13 cellular contexts compared by ENCODE assay signal in the genomic region with DNA sequence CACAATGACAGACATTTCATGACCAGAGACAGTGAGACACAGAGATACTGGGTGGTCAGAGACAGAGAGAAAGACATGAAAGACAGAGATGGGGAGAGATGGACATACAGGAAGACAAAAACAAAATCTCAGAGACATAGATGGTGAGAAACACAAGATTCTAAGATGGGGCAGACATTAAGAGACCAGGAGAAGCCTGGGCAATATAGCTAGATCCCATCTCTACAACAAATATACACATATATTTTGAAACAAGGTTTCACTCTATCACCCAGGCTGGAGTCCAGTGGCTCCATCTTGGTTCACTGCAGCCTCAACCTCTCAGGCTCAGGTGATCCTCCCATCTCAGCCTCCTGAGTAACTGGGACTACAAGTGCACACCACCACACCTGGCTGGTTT. TPM values are rescaled to one million over a fixed set of nuclear protein-coding genes. Genes with fewer than 3 reads are reported as not detected.
A peak's percentile ranks its signal among the peaks of the same experiment; 100 is the strongest.
DNase-seq lines count a peak whose midpoint lies in the region; ATAC-seq and TF ChIP-seq lines count a peak whose summit lies in the region.
"Had no signal": no experiment of that assay in that cellular context is flagged by ENCODE, and none has a peak within 500 bp of the region (broad histone marks: within the 10 kb centered on the region; RNA-seq: fewer than 3 reads in every experiment).

No MANE protein-coding gene starts in this region.

- H3K4me1 Mint-ChIP-seq in T-helper 1 cell treated with Interleukin-12 subunit alpha and Interleukin-12 subunit beta and Interleukin-4 antibody, amounts not matched to agents 30 μg/mL and 1 μg/mL, for 36 hours (ENCODE audit: low read depth): peaks cover 37% of the 10 kb centered on the region
- peaks cover 23 to 33% (median 26%) of the 10 kb centered on the region in 3 donors for H3K4me1 Mint-ChIP-seq in IgD-negative memory B cell
- peaks cover 71% of the 10 kb centered on the region for H3K4me1 Mint-ChIP-seq in nephron progenitor cell

- no peak for TF ChIP-seq CTCF in nephron progenitor cell (IDR thresholded peaks at IDR 0.05)

- H3K27me3 Mint-ChIP-seq in T-helper 1 cell treated with Interleukin-12 subunit alpha and Interleukin-12 subunit beta and Interleukin-4 antibody, amounts not matched to agents 30 μg/mL and 1 μg/mL, for 36 hours (ENCODE audit: low read depth): no peaks in the 10 kb centered on the region
- H3K27me3 Mint-ChIP-seq in IgD-negative memory B cell (no peaks in the 10 kb centered on the region), nephron progenitor cell (ENCODE audit: low read depth, poor library complexity) (peaks cover 4% of the 10 kb centered on the region)

- H3K9me3 Mint-ChIP-seq in T-helper 1 cell treated with Interleukin-12 subunit alpha and Interleukin-12 subunit beta and Interleukin-4 antibody, amounts not matched to agents 30 μg/mL and 1 μg/mL, for 36 hours: no peaks in the 10 kb centered on the region
- H3K9me3 Mint-ChIP-seq in IgD-negative memory B cell (no peaks in the 10 kb centered on the region), nephron progenitor cell (no peaks in the 10 kb centered on the region)
- no peaks in the 10 kb centered on the region for H3K9me3 Mint-ChIP-seq in activated naive CD4-positive, alpha-beta T cell treated with anti-CD3 and anti-CD28 coated beads, Interleukin-2, amount 50 U/mL, for 72 hours

- peaks cover 30% of the 10 kb centered on the region for H3K36me3 Mint-ChIP-seq in T-helper 1 cell treated with Interleukin-12 subunit alpha and Interleukin-12 subunit beta and Interleukin-4 antibody, amounts not matched to agents 30 μg/mL and 1 μg/mL, for 36 hours (ENCODE audit: low read depth)
- peaks cover 3% of the 10 kb centered on the region for H3K36me3 Mint-ChIP-seq in IgD-negative memory B cell
- peaks cover 26 to 28% of the 10 kb centered on the region in 2 donors for H3K36me3 Mint-ChIP-seq in activated naive CD4-positive, alpha-beta T cell treated with anti-CD3 and anti-CD28 coated beads, Interleukin-2, amount 50 U/mL, for 72 hours
- H3K36me3 Mint-ChIP-seq in nephron progenitor cell (ENCODE audit: low read depth): peaks cover 5% of the 10 kb centered on the region

- H3K27ac Mint-ChIP-seq in T-helper 1 cell treated with Interleukin-12 subunit alpha and Interleukin-12 subunit beta and Interleukin-4 antibody, amounts not matched to agents 30 μg/mL and 1 μg/mL, for 36 hours: peak overlapping the region; percentile 99
- H3K27ac Mint-ChIP-seq in IgD-negative memory B cell (peak overlapping the region; percentile 74 to 100 (median 90)), nephron progenitor cell (peak overlapping the region; percentile 73)
- H3K27ac Mint-ChIP-seq in activated naive CD4-positive, alpha-beta T cell treated with anti-CD3 and anti-CD28 coated beads, Interleukin-2, amount 50 U/mL, for 72 hours: peak overlapping the region; percentile 98 to 99

- no peak for ATAC-seq in activated naive CD4-positive, alpha-beta T cell treated with anti-CD3 and anti-CD28 coated beads, Interleukin-2, amount 50 U/mL, for 72 hours
- ATAC-seq in left colon: no peak
- ATAC-seq: Right ventricle myocardium inferior had no signal

- H3K4me3 Mint-ChIP-seq in T-helper 1 cell treated with Interleukin-12 subunit alpha and Interleukin-12 subunit beta and Interleukin-4 antibody, amounts not matched to agents 30 μg/mL and 1 μg/mL, for 36 hours: peak overlapping the region; percentile 96
- H3K4me3 Mint-ChIP-seq in IgD-negative memory B cell (peak overlapping the region; percentile 48 to 99 (median 90)), nephron progenitor cell (peak overlapping the region; percentile 86)

- intact Hi-C loops in left colon (cut with DNase I, micrococcal nuclease): no loop called here

- no peak for DNase-seq in T-helper 1 cell
- no peak for DNase-seq in activated naive CD4-positive, alpha-beta T cell treated with anti-CD3 and anti-CD28 coated beads, Interleukin-2, amount 50 U/mL, for 72 hours (ENCODE audit: low spot score in 2 of 2)
- no peak for DNase-seq in nephron progenitor cell
- DNase-seq in left colon: no peak
- no peak for DNase-seq in C1 segment of cervical spinal cord (lab: John Stamatoyannopoulos, UW)
- DNase-seq in superior temporal gyrus (ENCODE audit: extremely low spot score): no peak
- DNase-seq: 8988T, NCI-H1417 treated with DMSO at 0.1 percent for 48 hours, NCI-H510A treated with DMSO at 0.1 percent for 48 hours had no signal

RNA-seq across cellular contexts. Expression of a gene that starts 2.3 kb away (rescaled TPM):
- polyA plus RNA-seq in IgD-negative memory B cell: 161 TPM
- 100 to 1,000 TPM; 161 to 208 TPM for total RNA-seq in activated naive CD4-positive, alpha-beta T cell treated with anti-CD3 and anti-CD28 coated beads, Interleukin-2, amount 50 U/mL, for 72 hours
- total RNA-seq in left colon: 1 to 10 TPM; 3.6 to 5.7 TPM

RNA-seq across cellular contexts. Expression of a gene that starts 5.5 kb away (rescaled TPM):
- 1.7 TPM for polyA plus RNA-seq in IgD-negative memory B cell
- total RNA-seq in activated naive CD4-positive, alpha-beta T cell treated with anti-CD3 and anti-CD28 coated beads, Interleukin-2, amount 50 U/mL, for 72 hours: 1 to 10 TPM in 1 of 2 donors, under 1 TPM in 1; 0.97 to 1.2 TPM
- not detected for total RNA-seq in left colon
- total RNA-seq: cardiac muscle cell, Right ventricle myocardium inferior had no signal

RNA-seq across cellular contexts. Expression of a gene that starts 9.8 kb away (rescaled TPM):
- polyA plus RNA-seq in IgD-negative memory B cell: 11.3 TPM
- 10 to 100 TPM; 52.5 to 69.5 TPM for total RNA-seq in activated naive CD4-positive, alpha-beta T cell treated with anti-CD3 and anti-CD28 coated beads, Interleukin-2, amount 50 U/mL, for 72 hours
- 10 to 100 TPM; 46.2 to 46.4 TPM for total RNA-seq in left colon

RNA-seq across cellular contexts. Expression of a gene that starts 15.1 kb away (rescaled TPM):
- polyA plus RNA-seq in IgD-negative memory B cell: 9.7 TPM
- 10 to 100 TPM in 1 of 2 donors, 1 to 10 TPM in 1; 7.6 to 10.9 TPM for total RNA-seq in activated naive CD4-positive, alpha-beta T cell treated with anti-CD3 and anti-CD28 coated beads, Interleukin-2, amount 50 U/mL, for 72 hours
- total RNA-seq in left colon: 1 to 10 TPM; 5.6 to 8.4 TPM

RNA-seq across cellular contexts. Expression of a gene that starts 25.0 kb away (rescaled TPM):
- 42.7 TPM for polyA plus RNA-seq in IgD-negative memory B cell
- total RNA-seq in activated naive CD4-positive, alpha-beta T cell treated with anti-CD3 and anti-CD28 coated beads, Interleukin-2, amount 50 U/mL, for 72 hours: 10 to 100 TPM; 57.3 to 64.4 TPM
- 10 to 100 TPM; 57.3 to 65.2 TPM for total RNA-seq in left colon

Comparison
In these comparisons a context has a peak if more than half of its experiments do, and no peak if none do; other contexts are left out.
1. RNA of a gene that starts 2.3 kb away (total RNA-seq): 161 to 208 TPM in activated naive CD4-positive, alpha-beta T cell treated with anti-CD3 and anti-CD28 coated beads, Interleukin-2, amount 50 U/mL, for 72 hours; 3.6 to 5.7 TPM in left colon; every median in the first group is over 10 times any median in the second.
2. Peak in every context shown above with its lines, with median percentiles within 50 percentile points of each other: H3K27ac Mint-ChIP-seq and H3K4me3 Mint-ChIP-seq.